Comparison of ENCODE assay signal across 18 cellular contexts in the genomic region with DNA sequence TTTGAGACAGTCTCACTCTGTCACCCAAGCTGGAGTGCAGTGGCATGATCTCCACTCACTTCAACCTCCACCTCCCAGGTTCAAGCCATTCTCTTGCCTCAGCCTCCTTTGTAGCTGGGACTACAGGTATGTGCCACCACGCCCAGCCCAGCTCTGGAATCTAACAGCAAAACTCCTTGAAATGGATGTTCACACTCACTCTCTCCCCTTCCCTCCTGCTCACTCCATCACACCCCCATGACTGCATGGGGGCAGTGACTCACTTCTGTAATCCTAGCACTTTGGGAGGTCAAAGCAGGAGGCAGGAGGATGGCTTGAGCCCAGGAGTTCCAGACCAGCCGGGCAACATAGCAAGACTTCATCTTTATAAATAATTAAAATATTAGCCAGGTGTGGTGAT. TPM values are rescaled to one million over a fixed set of nuclear protein-coding genes. Genes with fewer than 3 reads are reported as not detected.
DNase-seq lines count a peak whose midpoint lies in the region; ATAC-seq and TF ChIP-seq lines count a peak whose summit lies in the region.
"Had no signal": no experiment of that assay in that cellular context is flagged by ENCODE, and none has a peak within 500 bp of the region (broad histone marks: within the 10 kb centered on the region; RNA-seq: fewer than 3 reads in every experiment).

No MANE protein-coding gene starts in this region.

- H3K36me3 ChIP-seq in osteoblast (ENCODE audit: insufficient read depth, low read length): no peaks in the 10 kb centered on the region
- H3K36me3 ChIP-seq in left lung: no peaks in the 10 kb centered on the region
- H3K36me3 ChIP-seq: gastroesophageal sphincter had no signal

- H4K20me1 ChIP-seq in osteoblast (ENCODE audit: insufficient read depth, low read length): peaks cover 3% of the 10 kb centered on the region

- TF ChIP-seq CTCF in RWPE1 (conservative IDR thresholded peaks at IDR 0.05; ENCODE audit: low read depth) (no peak), epithelial cell of esophagus (IDR thresholded peaks at IDR 0.05; ENCODE audit: insufficient read depth, low read depth, low read length, missing control alignments) (no peak), osteoblast (IDR thresholded peaks at IDR 0.05; ENCODE audit: extremely low read depth, low read depth, low read length) (no peak), left lung (IDR thresholded peaks at IDR 0.05) (no peak)

- intact Hi-C loops in left lung (cut with DNase I): no loop called here

- no peaks in the 10 kb centered on the region for H3K36me3 Mint-ChIP-seq in stimulated activated naive B cell treated with anti-CD40 and anti-IgM and Interleukin-4, amounts not matched to agents 10 μg/mL and 1 μg/mL and 100 μg/mL, for 72 hours

- H3K27ac Mint-ChIP-seq in stimulated activated naive B cell treated with anti-CD40 and anti-IgM and Interleukin-4, amounts not matched to agents 10 μg/mL and 1 μg/mL and 100 μg/mL, for 72 hours: no peak overlapping the region
- H3K27ac Mint-ChIP-seq: activated B cell treated with CpG ODN at 0.5 μM for 24 hours; activated T-helper 17 cell treated with anti-CD3 and anti-CD28 coated beads, Interleukin-2, amount 50 U/mL, for 72 hours; T-helper 1 cell treated with Interleukin-12 subunit alpha and Interleukin-12 subunit beta and Interleukin-4 antibody, amounts not matched to agents 30 μg/mL and 1 μg/mL, for 36 hours had no signal

- H3K4me2 ChIP-seq in osteoblast (ENCODE audit: insufficient read depth, low read length): no peak overlapping the region

- H3K4me3 ChIP-seq in epithelial cell of esophagus (ENCODE audit: low read length) (no peak overlapping the region), osteoblast (ENCODE audit: insufficient read depth, low read length) (no peak overlapping the region), left lung (no peak overlapping the region)
- H3K4me3 ChIP-seq: gastroesophageal sphincter had no signal

- H2AFZ ChIP-seq in osteoblast (ENCODE audit: low read length): no peak overlapping the region
- H2AFZ ChIP-seq: parathyroid adenoma had no signal

- H3K4me1 ChIP-seq in osteoblast (ENCODE audit: insufficient read depth, low read length) (peaks cover 17% of the 10 kb centered on the region), left lung (peaks cover 7 to 14% of the 10 kb centered on the region in 2 donors)

- H3K4me1 Mint-ChIP-seq in stimulated activated naive B cell treated with anti-CD40 and anti-IgM and Interleukin-4, amounts not matched to agents 10 μg/mL and 1 μg/mL and 100 μg/mL, for 72 hours: peaks cover 9 to 11% of the 10 kb centered on the region in 2 donors

- peaks cover 2 to 4% of the 10 kb centered on the region in 2 donors for H3K9me3 Mint-ChIP-seq in stimulated activated naive B cell treated with anti-CD40 and anti-IgM and Interleukin-4, amounts not matched to agents 10 μg/mL and 1 μg/mL and 100 μg/mL, for 72 hours
- H3K9me3 Mint-ChIP-seq: activated T-helper 17 cell treated with anti-CD3 and anti-CD28 coated beads, Interleukin-2, amount 50 U/mL, for 72 hours had no signal

- H3K27ac ChIP-seq in RWPE1: peak overlapping the region; percentile 1; the same call in 1 of the 2 replicates
- no peak overlapping the region for H3K27ac ChIP-seq in osteoblast (ENCODE audit: low read depth, low read length)
- H3K27ac ChIP-seq in left lung: no peak overlapping the region
- H3K27ac ChIP-seq: gastroesophageal sphincter, parathyroid adenoma had no signal

- no peak overlapping the region for H3K4me3 Mint-ChIP-seq in stimulated activated naive B cell treated with anti-CD40 and anti-IgM and Interleukin-4, amounts not matched to agents 10 μg/mL and 1 μg/mL and 100 μg/mL, for 72 hours
- H3K4me3 Mint-ChIP-seq: activated B cell treated with CpG ODN at 0.5 μM for 24 hours; activated T-helper 17 cell treated with anti-CD3 and anti-CD28 coated beads, Interleukin-2, amount 50 U/mL, for 72 hours; T-helper 1 cell treated with Interleukin-12 subunit alpha and Interleukin-12 subunit beta and Interleukin-4 antibody, amounts not matched to agents 30 μg/mL and 1 μg/mL, for 36 hours had no signal

- no peaks in the 10 kb centered on the region for H3K79me2 ChIP-seq in osteoblast (ENCODE audit: insufficient read depth, low read length)

- DNase-seq in ELR (ENCODE audit: low read depth): peak; percentile 49
- DNase-seq in RWPE1 (ENCODE audit: low spot score): no peak
- DNase-seq in epithelial cell of esophagus (ENCODE audit: low read depth): peak; percentile 49
- DNase-seq in osteoblast (ENCODE audit: insufficient read length, low spot score, missing footprints): peak; percentile 79
- DNase-seq in NCI-H2171 treated with DMSO at 0.1 percent for 48 hours (lab: John Stamatoyannopoulos, UW): no peak
- no peak for DNase-seq in left lung
- no peak for DNase-seq in stimulated activated naive B cell treated with anti-CD40 and anti-IgM and Interleukin-4, amounts not matched to agents 10 μg/mL and 1 μg/mL and 100 μg/mL, for 72 hours
- DNase-seq: activated B cell treated with CpG ODN at 0.5 μM for 24 hours; activated CD8-positive, alpha-beta memory T cell treated with anti-CD3 and anti-CD28 coated beads for 24 hours; AML-193; NCI-H1694; NCI-H446 treated with DMSO at 0.1 percent for 48 hours; SHP77 had no signal

- no peaks in the 10 kb centered on the region for H3K27me3 ChIP-seq in osteoblast (ENCODE audit: insufficient read depth, low read length)
- H3K27me3 ChIP-seq in left lung: no peaks in the 10 kb centered on the region

- no peak for ATAC-seq in GM21381 (IDR thresholded peaks at IDR 0.05; ENCODE audit: unreplicated experiment)
- ATAC-seq in left lung: no peak
- ATAC-seq in stimulated activated naive B cell treated with anti-CD40 and anti-IgM and Interleukin-4, amounts not matched to agents 10 μg/mL and 1 μg/mL and 100 μg/mL, for 72 hours (replicated peaks): no peak
- ATAC-seq: activated T-helper 17 cell treated with anti-CD3 and anti-CD28 coated beads, Interleukin-2, amount 50 U/mL, for 72 hours; gastroesophageal sphincter had no signal

- CTCF ChIA-PET in RWPE1 (lab: Yijun Ruan, JAX): interaction anchor here (0.7 kb wide), 1 partner anchor 312 kb away, joined by 8 read pairs; no protein-coding TSS in a partner anchor

- H3K27me3 Mint-ChIP-seq in stimulated activated naive B cell treated with anti-CD40 and anti-IgM and Interleukin-4, amounts not matched to agents 10 μg/mL and 1 μg/mL and 100 μg/mL, for 72 hours: peaks cover 8 to 14% of the 10 kb centered on the region in 2 donors

- POLR2A ChIA-PET in RWPE1 (lab: Yijun Ruan, JAX; ENCODE audit: low non-redundant PET): no interaction called here

- H3K9me3 ChIP-seq in osteoblast (ENCODE audit: low read depth, low read length) (no peaks in the 10 kb centered on the region), left lung (no peaks in the 10 kb centered on the region)
- H3K9me3 ChIP-seq: gastroesophageal sphincter had no signal

RNA-seq across cellular contexts. Expression of gene TFAP4, which starts 11.1 kb away (rescaled TPM):
- total RNA-seq in osteoblast (6.5 and 9.1 TPM in 2 replicates), left lung (10 to 100 TPM in 1 of 2 donors, 1 to 10 TPM in 1; 6.4 to 12.8 TPM)

RNA-seq across cellular contexts. Expression of gene GLIS2, which starts 31.9 kb away (rescaled TPM):
- total RNA-seq in osteoblast: 5.0 and 5.4 TPM in 2 replicates
- 10 to 100 TPM; 28.9 to 31.0 TPM for total RNA-seq in left lung
- total RNA-seq: activated B cell treated with CpG ODN at 0.5 μM for 24 hours had no signal

RNA-seq across cellular contexts. Expression of gene SRL, which starts 42.1 kb away (rescaled TPM):
- total RNA-seq in osteoblast: not detected in 2 replicates
- 1 to 10 TPM in 1 of 2 donors, under 1 TPM in 1; 0.82 to 1.9 TPM for total RNA-seq in left lung
- total RNA-seq: activated B cell treated with CpG ODN at 0.5 μM for 24 hours; activated T-helper 17 cell treated with anti-CD3 and anti-CD28 coated beads, Interleukin-2, amount 50 U/mL, for 72 hours had no signal

Comparison
In these comparisons a context has a peak if more than half of its experiments do, and no peak if none do; other contexts are left out.
1. DNase-seq: peak in ELR (single experiment), epithelial cell of esophagus (single experiment) and osteoblast (single experiment); none in RWPE1 (single experiment), NCI-H2171 treated with DMSO at 0.1 percent for 48 hours (single experiment), left lung (0 of 2) and stimulated activated naive B cell treated with anti-CD40 and anti-IgM and Interleukin-4, amounts not matched to agents 10 μg/mL and 1 μg/mL and 100 μg/mL, for 72 hours (single experiment).